ENCODE assay signal across 19 cellular contexts in the genomic region with DNA sequence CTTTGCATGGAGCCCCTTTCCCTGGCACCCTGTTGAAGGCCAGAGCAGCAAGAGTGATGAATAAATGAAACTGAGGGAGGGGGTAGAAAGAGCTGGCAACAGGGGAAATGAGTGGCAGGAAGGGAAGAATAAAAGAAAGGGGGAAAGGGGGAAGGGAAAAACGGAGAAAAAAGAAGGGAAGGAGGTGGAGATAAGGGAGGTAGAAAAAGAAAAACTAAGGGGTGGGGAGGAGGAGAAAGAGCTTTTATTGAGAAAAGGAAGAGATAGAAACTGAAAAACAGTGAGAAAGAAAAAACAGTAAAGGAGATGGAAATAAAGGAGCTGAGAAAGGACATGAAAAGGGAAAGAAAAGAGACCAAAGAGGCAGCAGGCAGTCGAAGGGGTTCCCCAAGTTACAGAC. TPM values are rescaled to one million over a fixed set of nuclear protein-coding genes. Genes with fewer than 3 reads are reported as not detected.
DNase-seq lines count a peak whose midpoint lies in the region; ATAC-seq, FAIRE-seq and TF ChIP-seq lines count a peak whose summit lies in the region.
"Had no signal": no experiment of that assay in that cellular context is flagged by ENCODE, and none has a peak within 500 bp of the region (broad histone marks: within the 10 kb centered on the region; RNA-seq: fewer than 3 reads in every experiment).

No MANE protein-coding gene starts in this region.

- H3K4me3 ChIP-seq in PC-9 (0 out of 2 replicates have a peak overlapping the region, but pooled peaks have one; percentile 68), H1 (ENCODE audit: extremely low read depth in 1 of 4, insufficient read depth in 2 of 4, low read depth in 3 of 4, low read length in 4 of 4) (peak overlapping the region in 1 of 4 experiments; percentile 79; a peak in 2 of 8 replicates), testis (no peak overlapping the region)

- TF ChIP-seq POLR2A in H1 (IDR thresholded peaks at IDR 0.05; ENCODE audit: control extremely low read depth in 1 of 2, low read depth in 2 of 2, low read length in 2 of 2) = no peak
- TF ChIP-seq POLR2A in testis (IDR thresholded peaks at IDR 0.05) = no peak

- no peak overlapping the region for H2BK15ac ChIP-seq in H1 (ENCODE audit: low read length)

- H2AK5ac ChIP-seq in H1 (ENCODE audit: low read depth, low read length) = no peak overlapping the region

- no peaks in the 10 kb centered on the region for H3K9me2 ChIP-seq in PC-9 (ENCODE audit: insufficient read depth)

- peaks cover 37% of the 10 kb centered on the region for H3K27me3 ChIP-seq in PC-9 (ENCODE audit: insufficient read depth, low read depth)
- peaks cover 40 to 65% (median 55%) of the 10 kb centered on the region in 4 experiments for H3K27me3 ChIP-seq in H1 (replicated peaks in 1 of 4; ENCODE audit: control insufficient read depth in 3 of 4, extremely low read depth in 1 of 4, insufficient read depth in 3 of 4, low read length in 3 of 4)
- no peaks in the 10 kb centered on the region for H3K27me3 ChIP-seq in testis

- H3K9ac ChIP-seq in H1 (replicated peaks in 1 of 4; ENCODE audit: extremely low read depth in 1 of 4, low read depth in 3 of 4, low read length in 3 of 4) = no peak overlapping the region

- H2BK12ac ChIP-seq in H1 (ENCODE audit: low read depth, low read length) = no peak overlapping the region

- no peaks in the 10 kb centered on the region for H3K36me3 Mint-ChIP-seq in activated naive CD4-positive, alpha-beta T cell treated with anti-CD3 and anti-CD28 coated beads, Interleukin-2, amount 10 ng/mL, durations not matched to agents 7 days and 5 days
- no peaks in the 10 kb centered on the region for H3K36me3 Mint-ChIP-seq in stimulated activated memory B cell treated with anti-CD40 and anti-IgM and Interleukin-4, amounts not matched to agents 10 μg/mL and 1 μg/mL and 100 μg/mL, for 72 hours

- H3K79me2 ChIP-seq in PC-9 (ENCODE audit: low read depth) = no peaks in the 10 kb centered on the region
- no peaks in the 10 kb centered on the region for H3K79me2 ChIP-seq in H1 (ENCODE audit: control insufficient read depth in 1 of 2, insufficient read depth in 2 of 2, low read length in 2 of 2)

- intact Hi-C loops in PC-9 (cut with micrococcal nuclease; ENCODE audit: unreplicated experiment) = no loop called here
- intact Hi-C loops in testis (cut with DNase I; ENCODE audit: low total_unique reads) = no loop called here

- H3K27me3 Mint-ChIP-seq in activated naive CD4-positive, alpha-beta T cell treated with anti-CD3 and anti-CD28 coated beads, Interleukin-2, amount 10 ng/mL, durations not matched to agents 7 days and 5 days = peaks cover 32% of the 10 kb centered on the region
- H3K27me3 Mint-ChIP-seq in stimulated activated memory B cell treated with anti-CD40 and anti-IgM and Interleukin-4, amounts not matched to agents 10 μg/mL and 1 μg/mL and 100 μg/mL, for 72 hours = peaks cover 19% of the 10 kb centered on the region

- H4K91ac ChIP-seq in H1 (replicated peaks; ENCODE audit: insufficient read length, low read length) = no peak overlapping the region

- peaks cover 18% of the 10 kb centered on the region; the same call in 1 of the 2 replicates for H3F3A ChIP-seq in PC-9 (ENCODE audit: insufficient read depth, low read depth)

- H4K20me1 ChIP-seq in PC-9 (ENCODE audit: insufficient read depth) (0 out of 2 replicates have a peak, but pooled peaks cover 3% of the 10 kb centered on the region), H1 (replicated peaks in 1 of 2; ENCODE audit: control insufficient read depth in 1 of 2, insufficient read depth in 2 of 2, low read length in 2 of 2) (peaks cover 7 to 8% of the 10 kb centered on the region in 2 experiments)

- POLR2A ChIA-PET in PC-9 (lab: Charles Lee; ENCODE audit: unreplicated experiment) (no interaction called here), H1 (lab: Charles Lee; ENCODE audit: partially characterized antibody) (interaction anchor here (0.7 to 2.3 kb wide), 11 partner anchors 8 to 40 kb away, joined by 3 to 8 read pairs (median 4); no protein-coding TSS in a partner anchor)

- H3K23me2 ChIP-seq in H1 (ENCODE audit: low read depth, low read length) = peaks cover 9% of the 10 kb centered on the region; the same call in 1 of the 2 replicates

- H2BK120ac ChIP-seq in H1 (replicated peaks; ENCODE audit: low read depth, low read length) = no peak overlapping the region

- no peaks in the 10 kb centered on the region for H3K79me1 ChIP-seq in H1 (ENCODE audit: low read depth, low read length)

- H3K23ac ChIP-seq in H1 (ENCODE audit: insufficient read length) = no peak overlapping the region

- no peak for DNase-seq in activated naive CD4-positive, alpha-beta T cell treated with anti-CD3 and anti-CD28 coated beads, Interleukin-2, amount 10 ng/mL, durations not matched to agents 7 days and 5 days
- DNase-seq in activated naive CD4-positive, alpha-beta T cell (lab: John Stamatoyannopoulos, UW) = no peak
- DNase-seq in PC-9 (no peak), H1 (ENCODE audit: low read depth in 1 of 2, low spot score in 2 of 2) (no peak), Ammon's horn (ENCODE audit: low spot score) (no peak), testis (no peak)
- no peak for DNase-seq in stimulated activated CD4-positive, alpha-beta T cell treated with anti-CD3 and anti-CD28 coated beads, Interleukin-12 subunit alpha, Interleukin-12 subunit beta, amount 100 ng/mL, for 4 hours
- DNase-seq: activated CD4-positive, alpha-beta T cell treated with anti-CD3 and anti-CD28 coated beads, Interleukin-2, amount 10 ng/mL, durations not matched to agents 7 days and 5 days; activated gamma-delta T cell; foreskin fibroblast; GOT3; mesendoderm; NCI-H2081 treated with DMSO at 0.1 percent for 48 hours; RPMI8226; sigmoid colon; stimulated activated CD4-positive, alpha-beta T cell treated with anti-CD3 and anti-CD28 coated beads, Interleukin-4, amount 100 ng/mL, for 4 hours; T-helper 9 cell had no signal

- no peak overlapping the region for H3K18ac ChIP-seq in H1 (ENCODE audit: extremely low read depth, low read length)

- no peaks in the 10 kb centered on the region for H3K36me3 ChIP-seq in PC-9 (ENCODE audit: low read depth)
- H3K36me3 ChIP-seq in H1 (ENCODE audit: control insufficient read depth in 2 of 4, insufficient read depth in 4 of 4, low read length in 3 of 4) = no peaks in the 10 kb centered on the region
- H3K36me3 ChIP-seq in testis (ENCODE audit: low read depth, missing control alignments) = no peaks in the 10 kb centered on the region
- H3K36me3 ChIP-seq: cardiac muscle cell, sigmoid colon had no signal

- no peak for ATAC-seq in stimulated activated memory B cell treated with anti-CD40 and anti-IgM and Interleukin-4, amounts not matched to agents 10 μg/mL and 1 μg/mL and 100 μg/mL, for 72 hours

- no peak overlapping the region for H4K8ac ChIP-seq in H1 (ENCODE audit: extremely low read depth, insufficient read depth, low read length)

- no peak overlapping the region for H2BK5ac ChIP-seq in H1 (ENCODE audit: low read depth, low read length)

- TF ChIP-seq EP300 in H1 (IDR thresholded peaks at IDR 0.05; ENCODE audit: borderline replicate concordance in 1 of 2, low read depth in 2 of 2, low read length in 2 of 2) = no peak

- no peak overlapping the region for H3K14ac ChIP-seq in H1 (ENCODE audit: insufficient read length)

- WGBS in H1 (ENCODE audit: extremely low coverage in 1 of 2, insufficient coverage in 1 of 2, insufficient read length in 1 of 2, insufficient replicate concordance in 2 of 2, low coverage in 1 of 2, low lambda C conversion rate in 2 of 2, missing lambda C conversion rate in 1 of 2), 2 experiments = 31% methylated on average over 2 of the region's 2 CpGs; no CpG with 5 or more reads in 1 of the 2 experiments
- WGBS in testis, 2 donors = 4 to 19% methylated on average over 2 of the region's 2 CpGs

- no peak overlapping the region for H3K27ac Mint-ChIP-seq in activated naive CD4-positive, alpha-beta T cell treated with anti-CD3 and anti-CD28 coated beads, Interleukin-2, amount 10 ng/mL, durations not matched to agents 7 days and 5 days
- H3K27ac Mint-ChIP-seq in stimulated activated memory B cell treated with anti-CD40 and anti-IgM and Interleukin-4, amounts not matched to agents 10 μg/mL and 1 μg/mL and 100 μg/mL, for 72 hours = no peak overlapping the region
- H3K27ac Mint-ChIP-seq: activated CD4-positive, alpha-beta T cell treated with anti-CD3 and anti-CD28 coated beads, Interleukin-2, amount 10 ng/mL, durations not matched to agents 7 days and 5 days had no signal

- no peak overlapping the region for H3K4ac ChIP-seq in H1 (replicated peaks; ENCODE audit: insufficient read length, low read depth, low read length)

- FAIRE-seq in H1 (lab: Jason Lieb, UNC) = no peak

- TF ChIP-seq CTCF in PC-9 (conservative IDR thresholded peaks at IDR 0.05) = no peak
- TF ChIP-seq CTCF in H1 (IDR thresholded peaks at IDR 0.05; ENCODE audit: control extremely low read depth in 1 of 3, insufficient read depth in 1 of 3, low read depth in 1 of 3, low read length in 3 of 3) = no peak
- no peak for TF ChIP-seq CTCF in testis (IDR thresholded peaks at IDR 0.05)

- no peak overlapping the region for H3K56ac ChIP-seq in H1 (replicated peaks; ENCODE audit: insufficient read length, low read depth, low read length)

- H3K9me3 ChIP-seq in PC-9 (ENCODE audit: insufficient read depth, low read depth) (no peaks in the 10 kb centered on the region), H1 (ENCODE audit: insufficient read depth in 2 of 2, low read depth in 1 of 2, low read length in 1 of 2) (no peaks in the 10 kb centered on the region), testis (no peaks in the 10 kb centered on the region)
- H3K9me3 ChIP-seq: sigmoid colon had no signal

- H3K4me1 Mint-ChIP-seq in activated naive CD4-positive, alpha-beta T cell treated with anti-CD3 and anti-CD28 coated beads, Interleukin-2, amount 10 ng/mL, durations not matched to agents 7 days and 5 days = peaks cover 15% of the 10 kb centered on the region
- H3K4me1 Mint-ChIP-seq in stimulated activated memory B cell treated with anti-CD40 and anti-IgM and Interleukin-4, amounts not matched to agents 10 μg/mL and 1 μg/mL and 100 μg/mL, for 72 hours = peaks cover 15% of the 10 kb centered on the region

- no peak overlapping the region for H4K5ac ChIP-seq in H1 (ENCODE audit: insufficient read length, low read depth, low read length)

- H2AFZ ChIP-seq in PC-9 = no peak overlapping the region
- H2AFZ ChIP-seq in H1 (ENCODE audit: low read length) = no peak overlapping the region

- H3K27ac ChIP-seq in PC-9 (no peak overlapping the region), H1 (ENCODE audit: low read depth, low read length) (no peak overlapping the region), testis (no peak overlapping the region)
- H3K27ac ChIP-seq: cardiac muscle cell, sigmoid colon had no signal

- H3K4me1 ChIP-seq in PC-9 (replicated peaks; ENCODE audit: insufficient read depth) (peaks cover 23% of the 10 kb centered on the region), H1 (replicated peaks in 1 of 4; ENCODE audit: control insufficient read depth in 3 of 4, insufficient read depth in 4 of 4, low read length in 3 of 4) (peaks cover 0 to 10% (median 7%) of the 10 kb centered on the region in 4 experiments; a peak in 5 of 7 replicates), testis (peaks cover 10% of the 10 kb centered on the region)

- CTCF ChIA-PET in activated naive CD4-positive, alpha-beta T cell treated with anti-CD3 and anti-CD28 coated beads, Interleukin-2, amount 10 ng/mL, durations not matched to agents 7 days and 5 days (lab: Charles Lee) = interaction anchor here (0.6 to 2.4 kb wide), 6 partner anchors 9 to 54 kb away, joined by 3 to 7 read pairs (median 5); partner anchors contain the start of gene POU2F2
- CTCF ChIA-PET in PC-9 (lab: Charles Lee) = interaction anchor here (0.6 kb wide), 1 partner anchor 51 kb away, joined by 3 read pairs; no protein-coding TSS in a partner anchor
- CTCF ChIA-PET in H1 (lab: Charles Lee; ENCODE audit: partially characterized antibody) = interaction anchor here (0.6 to 3.8 kb wide), 13 partner anchors 10 to 263 kb away, joined by 3 to 23 read pairs (median 6); partner anchors contain the start of gene POU2F2

- H3K9me3 Mint-ChIP-seq in activated naive CD4-positive, alpha-beta T cell treated with anti-CD3 and anti-CD28 coated beads, Interleukin-2, amount 10 ng/mL, durations not matched to agents 7 days and 5 days = no peaks in the 10 kb centered on the region
- H3K9me3 Mint-ChIP-seq in stimulated activated memory B cell treated with anti-CD40 and anti-IgM and Interleukin-4, amounts not matched to agents 10 μg/mL and 1 μg/mL and 100 μg/mL, for 72 hours = no peaks in the 10 kb centered on the region
- H3K9me3 Mint-ChIP-seq: activated CD4-positive, alpha-beta T cell treated with anti-CD3 and anti-CD28 coated beads, Interleukin-2, amount 10 ng/mL, durations not matched to agents 7 days and 5 days had no signal

- no peak overlapping the region for H2BK20ac ChIP-seq in H1 (ENCODE audit: low read length)

- TF ChIP-seq RAD21 in H1 (IDR thresholded peaks at IDR 0.05 in 1 of 2, conservative IDR thresholded peaks at IDR 0.05 in 1 of 2; ENCODE audit: low read depth in 2 of 2, low read length in 2 of 2) = no peak

- peak overlapping the region; percentile 81 for H3K4me3 Mint-ChIP-seq in activated naive CD4-positive, alpha-beta T cell treated with anti-CD3 and anti-CD28 coated beads, Interleukin-2, amount 10 ng/mL, durations not matched to agents 7 days and 5 days
- peak overlapping the region; percentile 77 for H3K4me3 Mint-ChIP-seq in stimulated activated memory B cell treated with anti-CD40 and anti-IgM and Interleukin-4, amounts not matched to agents 10 μg/mL and 1 μg/mL and 100 μg/mL, for 72 hours

- peak overlapping the region; percentile 99; the same call in 1 of the 2 replicates for H3K4me2 ChIP-seq in PC-9
- peak overlapping the region; percentile 69 to 95; a peak in 3 of 4 replicates for H3K4me2 ChIP-seq in H1 (ENCODE audit: insufficient read depth in 1 of 2, low read depth in 2 of 2, low read length in 2 of 2)

- BruUV-seq in PC-9 (replicated peaks; lab: Mats Ljungman, UMichigan) = no TSS peak

RNA-seq across cellular contexts. Expression of gene DEDD2, which starts 42.1 kb away (rescaled TPM):
- 45.6 and 49.6 TPM in 2 replicates for total RNA-seq in PC-9 (2021)
- total RNA-seq in H1 (2021; fragmentation: NEBNext Ultra II Directional; extraction: Animal tissue kit (Norgen Biotek cat#: 25700)) = 32.6 and 37.8 TPM in 2 replicates
- 65.0 and 74.3 TPM in 2 replicates for polyA plus RNA-seq in H1 (2011; rRNA removed)
- polyA plus RNA-seq in H1 (2011; cell fraction: cytosol; rRNA removed) = 64.5 TPM
- 52.0 TPM for polyA plus RNA-seq in H1 (2011; cell fraction: nucleus; rRNA removed)
- polyA plus RNA-seq in H1 (2012, experiment 1 of 2) = 29.1 to 44.2 TPM (median 37.3 TPM) in 4 replicates
- 36.5 TPM for polyA plus RNA-seq in H1 (2012, experiment 2 of 2)
- 20.7 TPM for polyA plus RNA-seq in H1 (2013, experiment 1 of 2)
- polyA plus RNA-seq in H1 (2013, experiment 2 of 2) = 22.1 TPM
- 22.7 and 27.2 TPM in 2 replicates for polyA minus RNA-seq in H1 (2011; rRNA and poly(A)+ RNA removed)
- 19.7 TPM for polyA minus RNA-seq in H1 (2011; cell fraction: cytosol; rRNA and poly(A)+ RNA removed)
- 20.2 TPM for polyA minus RNA-seq in H1 (2011; cell fraction: nucleus; rRNA and poly(A)+ RNA removed)
- 10 to 100 TPM; 54.4 to 80.0 TPM for total RNA-seq in testis
- 40.7 TPM for polyA plus RNA-seq in testis (ENCODE audit: insufficient read depth, low read depth, low replicate concordance)

RNA-seq across cellular contexts. Expression of gene POU2F2, which starts 43.1 kb away (rescaled TPM):
- total RNA-seq in PC-9 (2021) = 2.9 and 3.5 TPM in 2 replicates
- 6.1 and 7.2 TPM in 2 replicates for total RNA-seq in H1 (2021; fragmentation: NEBNext Ultra II Directional; extraction: Animal tissue kit (Norgen Biotek cat#: 25700))
- polyA plus RNA-seq in H1 (2011; rRNA removed) = 5.0 and 7.3 TPM in 2 replicates
- polyA plus RNA-seq in H1 (2011; cell fraction: cytosol; rRNA removed) = 4.2 TPM
- polyA plus RNA-seq in H1 (2011; cell fraction: nucleus; rRNA removed) = 22.7 TPM
- 6.2 to 8.0 TPM (median 7.3 TPM) in 4 replicates for polyA plus RNA-seq in H1 (2012, experiment 1 of 2)
- polyA plus RNA-seq in H1 (2012, experiment 2 of 2) = 2.7 TPM
- 14.6 TPM for polyA plus RNA-seq in H1 (2013, experiment 1 of 2)
- polyA plus RNA-seq in H1 (2013, experiment 2 of 2) = 10.8 TPM
- polyA minus RNA-seq in H1 (2011; rRNA and poly(A)+ RNA removed) = 1.3 and 2.0 TPM in 2 replicates
- polyA minus RNA-seq in H1 (2011; cell fraction: cytosol; rRNA and poly(A)+ RNA removed) = 1.3 TPM
- 5.9 TPM for polyA minus RNA-seq in H1 (2011; cell fraction: nucleus; rRNA and poly(A)+ RNA removed)
- 10 to 100 TPM in 1 of 2 donors, 1 to 10 TPM in 1; 9.4 to 20.6 TPM for total RNA-seq in testis
- 13.2 TPM for polyA plus RNA-seq in testis (ENCODE audit: insufficient read depth, low read depth, low replicate concordance)
- total RNA-seq: cardiac muscle cell had no signal

RNA-seq across cellular contexts. Expression of gene ZNF526, which starts 44.8 kb away (rescaled TPM):
- total RNA-seq in PC-9 (2021) = 13.4 and 13.9 TPM in 2 replicates
- total RNA-seq in H1 (2021; fragmentation: NEBNext Ultra II Directional; extraction: Animal tissue kit (Norgen Biotek cat#: 25700)) = 13.5 and 14.1 TPM in 2 replicates
- polyA plus RNA-seq in H1 (2011; rRNA removed) = 8.4 and 10.0 TPM in 2 replicates
- polyA plus RNA-seq in H1 (2011; cell fraction: cytosol; rRNA removed) = 5.9 TPM
- polyA plus RNA-seq in H1 (2011; cell fraction: nucleus; rRNA removed) = 8.1 TPM
- polyA plus RNA-seq in H1 (2012, experiment 1 of 2) = 8.9 to 13.4 TPM (median 11.7 TPM) in 4 replicates
- 12.1 TPM for polyA plus RNA-seq in H1 (2012, experiment 2 of 2)
- polyA plus RNA-seq in H1 (2013, experiment 1 of 2) = 5.9 TPM
- polyA plus RNA-seq in H1 (2013, experiment 2 of 2) = 5.6 TPM
- 17.3 and 18.5 TPM in 2 replicates for polyA minus RNA-seq in H1 (2011; rRNA and poly(A)+ RNA removed)
- polyA minus RNA-seq in H1 (2011; cell fraction: cytosol; rRNA and poly(A)+ RNA removed) = 9.7 TPM
- polyA minus RNA-seq in H1 (2011; cell fraction: nucleus; rRNA and poly(A)+ RNA removed) = 13.3 TPM
- total RNA-seq in testis = 10 to 100 TPM; 10.1 to 12.2 TPM
- polyA plus RNA-seq in testis (ENCODE audit: insufficient read depth, low read depth, low replicate concordance) = 10.1 TPM
